In the genomic region with DNA sequence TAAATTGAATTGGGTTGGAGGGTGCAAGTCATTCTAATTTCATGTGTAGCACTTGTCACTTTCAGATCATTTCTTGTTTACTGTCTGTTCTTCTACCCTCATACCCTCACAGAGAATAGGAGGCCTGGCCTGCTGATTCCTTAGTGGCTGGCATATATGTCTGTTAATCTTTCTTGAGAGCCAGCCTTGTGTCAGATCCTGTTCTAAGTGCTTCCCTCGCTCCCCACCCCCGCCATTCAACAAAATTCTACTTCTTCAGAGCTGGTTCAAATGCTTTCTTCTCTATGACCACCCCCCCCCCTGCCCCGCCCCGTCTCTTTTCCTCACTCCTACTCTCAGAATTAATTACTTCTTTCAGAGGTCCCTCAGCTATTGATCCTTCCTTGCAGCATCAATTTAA, we compare ENCODE assay signal across 9 cellular contexts. TPM values are rescaled to one million over a fixed set of nuclear protein-coding genes. Genes with fewer than 3 reads are reported as not detected.
DNase-seq lines count a peak whose midpoint lies in the region; ATAC-seq and TF ChIP-seq lines count a peak whose summit lies in the region.
"Had no signal": no experiment of that assay in that cellular context is flagged by ENCODE, and none has a peak within 500 bp of the region (broad histone marks: within the 10 kb centered on the region; RNA-seq: fewer than 3 reads in every experiment).

No MANE protein-coding gene starts in this region.

- H3K4me1 ChIP-seq in mammary epithelial cell (ENCODE audit: insufficient read depth, low read length) = peaks cover 9% of the 10 kb centered on the region

- 28% methylated on average over 2 of the region's 4 CpGs for WGBS in mammary epithelial cell (ENCODE audit: low coverage, missing lambda C conversion rate)

- H3K9me3 ChIP-seq in mammary epithelial cell (replicated peaks; ENCODE audit: insufficient read depth, low read length) = no peaks in the 10 kb centered on the region
- H3K9me3 ChIP-seq: spleen had no signal

- TF ChIP-seq CTCF in mammary epithelial cell (conservative IDR thresholded peaks at IDR 0.05 in 1 of 2, IDR thresholded peaks at IDR 0.05 in 1 of 2; ENCODE audit: extremely low read depth in 1 of 2, insufficient read depth in 1 of 2, low read depth in 1 of 2, low read length in 2 of 2) = no peak
- no peak for TF ChIP-seq CTCF in nephron progenitor cell (IDR thresholded peaks at IDR 0.05)

- intact Hi-C loops in mammary epithelial cell (cut with micrococcal nuclease) = loop anchor here (5.0 kb wide), 1 partner anchor 423 kb away; the partner anchor contains the start of gene ATR

- dilution Hi-C loops in mammary epithelial cell (cut with HindIII; ENCODE audit: low sequenced_read_pairs) = loop anchor here (25.0 kb wide), 2 partner anchors 163 to 413 kb away; partner anchors contain the start of genes ATR and PLS1

- H3K27me3 ChIP-seq in mammary epithelial cell (ENCODE audit: insufficient read depth, low read length) = no peaks in the 10 kb centered on the region
- H3K27me3 ChIP-seq: spleen had no signal

- CTCF ChIA-PET in mammary epithelial cell (lab: Charles Lee; ENCODE audit: low non-redundant PET) = no interaction called here

- no peaks in the 10 kb centered on the region for H3K9me3 Mint-ChIP-seq in nephron progenitor cell

- peak overlapping the region; percentile 98 for H3K4me3 Mint-ChIP-seq in nephron progenitor cell

- ATAC-seq in HG02623 (IDR thresholded peaks at IDR 0.05; ENCODE audit: unreplicated experiment) = no peak
- ATAC-seq in GM19452 (IDR thresholded peaks at IDR 0.05; ENCODE audit: unreplicated experiment) = no peak

- peak overlapping the region; percentile 93 for H3K27ac ChIP-seq in mammary epithelial cell (ENCODE audit: insufficient read depth, low read depth, low read length)

- H3K4me1 Mint-ChIP-seq in nephron progenitor cell = peaks cover 38% of the 10 kb centered on the region

- H2AFZ ChIP-seq in mammary epithelial cell (ENCODE audit: low read depth, low read length) = peak overlapping the region; percentile 47

- in situ Hi-C loops in mammary epithelial cell (cut with MboI; ENCODE audit: low sequenced_read_pairs in 2 of 2) = loop anchor here (10.0 kb wide), 3 partner anchors 65 to 415 kb away; partner anchors contain the start of gene PLS1 (in 1 of the 2)

- H3K79me2 ChIP-seq in mammary epithelial cell (ENCODE audit: insufficient read depth, low read length) = peaks cover 45% of the 10 kb centered on the region

- peak overlapping the region; percentile 83 for H3K4me2 ChIP-seq in mammary epithelial cell (ENCODE audit: insufficient read depth, low read depth, low read length)

- H3K27ac Mint-ChIP-seq in nephron progenitor cell = peak overlapping the region; percentile 100

- peak; percentile 20 for DNase-seq in EH (ENCODE audit: low read depth)
- peak; percentile 38 for DNase-seq in M059J (ENCODE audit: low read depth)
- DNase-seq in mammary epithelial cell = peak; percentile 15
- DNase-seq in nephron progenitor cell = no peak
- DNase-seq in dermis blood vessel endothelial cell = no peak
- DNase-seq: NCI-H2171 treated with DMSO at 0.1 percent for 48 hours, spleen had no signal

- no peaks in the 10 kb centered on the region for H4K20me1 ChIP-seq in mammary epithelial cell (ENCODE audit: insufficient read depth, low read length)

- H3K36me3 Mint-ChIP-seq in nephron progenitor cell (ENCODE audit: low read depth) = peaks cover 5% of the 10 kb centered on the region

- H3K36me3 ChIP-seq in mammary epithelial cell (ENCODE audit: insufficient read depth, low read length) = no peaks in the 10 kb centered on the region
- H3K36me3 ChIP-seq: spleen had no signal

- H3K4me3 ChIP-seq in mammary epithelial cell (replicated peaks in 1 of 3; ENCODE audit: insufficient read depth in 1 of 3, low read depth in 2 of 3, low read length in 3 of 3) = peak overlapping the region; percentile 56 to 89 (median 67)

- H3K9ac ChIP-seq in mammary epithelial cell (ENCODE audit: insufficient read depth, low read length) = peak overlapping the region; percentile 93

- no TSS peak for BruUV-seq in mammary epithelial cell (replicated peaks; lab: Mats Ljungman, UMichigan)

- peaks cover 3% of the 10 kb centered on the region for H3K27me3 Mint-ChIP-seq in nephron progenitor cell (ENCODE audit: low read depth, poor library complexity)

RNA-seq across cellular contexts. Expression of gene U2SURP, which starts 1.5 kb away (rescaled TPM):
- 73.5 and 83.3 TPM in 2 replicates for total RNA-seq in M059J (2014; rRNA removed; shearing (Covaris generic))
- total RNA-seq in mammary epithelial cell = 100 to 1,000 TPM in 1 of 2 donors, 10 to 100 TPM in 1; 76.7 to 122 TPM
- polyA plus RNA-seq in mammary epithelial cell = 36.1 TPM
- polyA minus RNA-seq in mammary epithelial cell = 17.1 TPM
- 52.8 and 57.8 TPM in 2 replicates for total RNA-seq in dermis blood vessel endothelial cell

RNA-seq across cellular contexts. Expression of gene PAQR9, which starts 36.4 kb away (rescaled TPM):
- 0.12 and 0.59 TPM in 2 replicates for total RNA-seq in M059J (2014; rRNA removed; shearing (Covaris generic))
- not detected for total RNA-seq in mammary epithelial cell
- polyA plus RNA-seq in mammary epithelial cell = 0.05 TPM
- polyA minus RNA-seq in mammary epithelial cell = 0.41 TPM
- not detected in 2 replicates for total RNA-seq in dermis blood vessel endothelial cell

Comparison
In these comparisons a context has a peak if more than half of its experiments do, and no peak if none do; other contexts are left out.
1. DNase-seq: peak in EH (single experiment), M059J (single experiment) and mammary epithelial cell (single experiment); none in nephron progenitor cell (single experiment) and dermis blood vessel endothelial cell (single experiment).